In the genomic region with DNA sequence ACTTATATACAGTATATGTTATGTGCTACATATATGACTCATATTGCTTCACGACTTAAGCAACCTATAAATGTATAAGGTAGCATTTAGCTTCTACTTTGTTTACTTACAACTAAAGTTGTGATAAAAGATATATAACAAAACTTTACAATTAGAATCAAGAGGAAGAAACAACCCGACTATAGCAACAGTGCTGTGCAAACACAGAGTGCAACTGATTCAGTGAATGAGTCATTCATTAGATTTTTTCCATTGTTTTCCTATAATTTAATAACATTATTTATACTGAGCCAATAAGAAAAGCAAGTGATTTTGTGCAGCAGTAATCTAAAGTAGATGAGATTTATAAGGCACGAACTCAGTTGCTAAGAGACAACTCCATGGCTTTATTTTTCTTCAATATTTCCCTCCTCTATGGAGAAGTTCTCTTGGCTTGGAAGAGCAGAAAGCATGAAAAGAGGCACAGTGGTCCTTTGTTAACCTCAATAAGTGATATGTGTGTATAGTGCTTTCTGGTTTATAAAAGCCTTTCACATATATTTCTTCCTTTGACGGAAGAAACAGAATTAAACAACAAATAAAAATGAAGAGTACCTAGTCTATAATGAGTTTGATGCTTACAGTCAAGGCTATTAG, we compare ENCODE assay signal across 16 cellular contexts. TPM values are rescaled to one million over a fixed set of nuclear protein-coding genes. Genes with fewer than 3 reads are reported as not detected.
DNase-seq lines count a peak whose midpoint lies in the region; ATAC-seq and TF ChIP-seq lines count a peak whose summit lies in the region.
"Had no signal": no experiment of that assay in that cellular context is flagged by ENCODE, and none has a peak within 500 bp of the region (broad histone marks: within the 10 kb centered on the region; RNA-seq: fewer than 3 reads in every experiment).

No MANE protein-coding gene starts in this region.

- POLR2A ChIA-PET in CD4-positive, alpha-beta T cell (lab: Charles Lee), result no interaction called here

- no peaks in the 10 kb centered on the region for H3K27me3 ChIP-seq in CD4-positive, alpha-beta T cell (ENCODE audit: control insufficient read depth, insufficient read depth, low read length)
- H3K27me3 ChIP-seq in brain microvascular endothelial cell (replicated peaks) (no peaks in the 10 kb centered on the region), muscle layer of colon (ENCODE audit: control insufficient read depth in 1 of 2, insufficient read depth in 2 of 2, low read length in 2 of 2) (no peaks in the 10 kb centered on the region)
- H3K27me3 ChIP-seq: esophagus squamous epithelium, testis had no signal

- CTCF ChIA-PET in CD4-positive, alpha-beta T cell (lab: Charles Lee), result no interaction called here

- H3K4me3 Mint-ChIP-seq in CD4-positive, alpha-beta T cell, result no peak overlapping the region
- H3K4me3 Mint-ChIP-seq: activated CD4-positive, alpha-beta memory T cell treated with anti-CD3 and anti-CD28 coated beads for 36 hours had no signal

- TF ChIP-seq CTCF in CD4-positive, alpha-beta T cell (IDR thresholded peaks at IDR 0.05), result no peak
- TF ChIP-seq CTCF in brain microvascular endothelial cell (IDR thresholded peaks at IDR 0.05; ENCODE audit: low read depth, low read length, missing control alignments), result no peak

- H3K36me3 Mint-ChIP-seq in CD4-positive, alpha-beta T cell (ENCODE audit: low read depth), result no peaks in the 10 kb centered on the region

- peaks cover 75% of the 10 kb centered on the region for H3K4me1 Mint-ChIP-seq in CD4-positive, alpha-beta T cell (ENCODE audit: low read depth)

- no peaks in the 10 kb centered on the region for H3K9me3 Mint-ChIP-seq in CD4-positive, alpha-beta T cell
- H3K9me3 Mint-ChIP-seq: activated CD4-positive, alpha-beta memory T cell treated with anti-CD3 and anti-CD28 coated beads for 36 hours; CD4-positive, CD25-positive, alpha-beta regulatory T cell; H9 had no signal

- ATAC-seq in CD4-positive, alpha-beta T cell (ENCODE audit: poor library complexity), result no peak
- ATAC-seq in GM18867 (IDR thresholded peaks at IDR 0.05; ENCODE audit: unreplicated experiment) (no peak), HG02759 (IDR thresholded peaks at IDR 0.05; ENCODE audit: unreplicated experiment) (no peak), GM21825 (IDR thresholded peaks at IDR 0.05; ENCODE audit: unreplicated experiment) (no peak)

- intact Hi-C loops in CD4-positive, alpha-beta T cell (cut with DNase I, micrococcal nuclease), result no loop called here

- H3K9me3 ChIP-seq in CD4-positive, alpha-beta T cell (ENCODE audit: control insufficient read depth, low read length), result no peaks in the 10 kb centered on the region
- no peaks in the 10 kb centered on the region for H3K9me3 ChIP-seq in muscle layer of colon (ENCODE audit: low read length)
- H3K9me3 ChIP-seq: esophagus squamous epithelium, testis had no signal

- H3K4me1 ChIP-seq in muscle layer of colon (ENCODE audit: insufficient read depth, low read length), result peaks cover 4% of the 10 kb centered on the region
- H3K4me1 ChIP-seq: esophagus squamous epithelium had no signal

- in situ Hi-C loops in brain microvascular endothelial cell (cut with HindIII; ENCODE audit: low pct_ligation_motif_present, low sequenced_read_pairs), result no loop called here

- no peak overlapping the region for H3K27ac ChIP-seq in CD4-positive, alpha-beta T cell (ENCODE audit: low read depth, low read length)
- peak overlapping the region; percentile 20 for H3K27ac ChIP-seq in brain microvascular endothelial cell
- peak overlapping the region; percentile 45 for H3K27ac ChIP-seq in muscle layer of colon (ENCODE audit: low read depth, low read length)
- H3K27ac ChIP-seq: esophagus squamous epithelium, testis had no signal

- peak overlapping the region; percentile 67 for H3K27ac Mint-ChIP-seq in CD4-positive, alpha-beta T cell
- H3K27ac Mint-ChIP-seq: activated CD4-positive, alpha-beta memory T cell treated with anti-CD3 and anti-CD28 coated beads for 36 hours had no signal

- DNase-seq in CD4-positive, alpha-beta T cell, result no peak
- peak; percentile 35 for DNase-seq in NCI-H2029 (lab: John Stamatoyannopoulos, UW)
- DNase-seq in brain microvascular endothelial cell, result no peak
- no peak for DNase-seq in GM19238 (ENCODE audit: insufficient read length, low spot score)
- DNase-seq: esophagus squamous epithelium; H9; islet precursor cell; occipital lobe; stimulated activated CD4-positive, alpha-beta T cell treated with anti-CD3 and anti-CD28 coated beads, Interleukin-4, amount 100 ng/mL, for 1 hour; testis had no signal

- no peaks in the 10 kb centered on the region for H3K27me3 Mint-ChIP-seq in CD4-positive, alpha-beta T cell
- H3K27me3 Mint-ChIP-seq: activated CD4-positive, alpha-beta memory T cell treated with anti-CD3 and anti-CD28 coated beads for 36 hours had no signal

- H3K9ac ChIP-seq in muscle layer of colon (ENCODE audit: low read length), result no peak overlapping the region

- H3K36me3 ChIP-seq in brain microvascular endothelial cell (replicated peaks), result no peaks in the 10 kb centered on the region
- no peaks in the 10 kb centered on the region for H3K36me3 ChIP-seq in muscle layer of colon (ENCODE audit: insufficient read depth, low read length)
- H3K36me3 ChIP-seq: esophagus squamous epithelium had no signal

- H3K4me3 ChIP-seq in brain microvascular endothelial cell (ENCODE audit: low read depth, low read length) (no peak overlapping the region), muscle layer of colon (ENCODE audit: low read depth in 1 of 2, low read length in 2 of 2) (no peak overlapping the region)
- H3K4me3 ChIP-seq: esophagus squamous epithelium, testis had no signal

RNA-seq across cellular contexts. Expression of a gene that starts 19.8 kb away (rescaled TPM):
- total RNA-seq in CD4-positive, alpha-beta T cell, result 1 to 10 TPM; 3.3 to 4.8 TPM

RNA-seq across cellular contexts. Expression of a gene that starts 40.8 kb away (rescaled TPM):
- not detected for total RNA-seq in CD4-positive, alpha-beta T cell
- total RNA-seq: activated CD4-positive, alpha-beta memory T cell treated with anti-CD3 and anti-CD28 coated beads for 36 hours; CD4-positive, CD25-positive, alpha-beta regulatory T cell; esophagus squamous epithelium; H9; occipital lobe had no signal
